ENCODE assay signal across 1 cellular context in genomic region chr17:48960834-48961515, GRCh38.
A peak's percentile ranks its signal among the peaks of the same experiment; 100 is the strongest.
TF ChIP-seq lines count a peak whose summit lies in the region.

No MANE protein-coding gene starts in this region.

TF ChIP-seq in HepG2, 621 proteins besides CTCF, POLR2A, EP300 and RAD21 (continued from another document and continues in another):
- TF ChIP-seq DZIP1 (CRISPR knock-in tag; IDR thresholded peaks at IDR 0.05), result no peak
- TF ChIP-seq ATAD3A (CRISPR knock-in tag; IDR thresholded peaks at IDR 0.05), result no peak
- TF ChIP-seq BCL6 (CRISPR knock-in tag; IDR thresholded peaks at IDR 0.05), result peak; percentile 31; the same call in 1 of the 2 replicates
- no peak for TF ChIP-seq KLF6 (CRISPR knock-in tag; IDR thresholded peaks at IDR 0.05)
- TF ChIP-seq, protein P1, sequence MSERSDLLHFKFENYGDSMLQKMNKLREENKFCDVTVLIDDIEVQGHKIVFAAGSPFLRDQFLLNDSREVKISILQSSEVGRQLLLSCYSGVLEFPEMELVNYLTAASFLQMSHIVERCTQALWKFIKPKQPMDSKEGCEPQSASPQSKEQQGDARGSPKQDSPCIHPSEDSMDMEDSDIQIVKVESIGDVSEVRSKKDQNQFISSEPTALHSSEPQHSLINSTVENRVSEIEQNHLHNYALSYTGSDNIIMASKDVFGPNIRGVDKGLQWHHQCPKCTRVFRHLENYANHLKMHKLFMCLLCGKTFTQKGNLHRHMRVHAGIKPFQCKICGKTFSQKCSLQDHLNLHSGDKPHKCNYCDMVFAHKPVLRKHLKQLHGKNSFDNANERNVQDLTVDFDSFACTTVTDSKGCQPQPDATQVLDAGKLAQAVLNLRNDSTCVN (CRISPR knock-in tag; IDR thresholded peaks at IDR 0.05; ENCODE audit: borderline replicate concordance), result peak; percentile 11; the same call in 1 of the 2 replicates
- peak; percentile 69; the same call in 1 of the 2 replicates for TF ChIP-seq NRL (CRISPR knock-in tag; IDR thresholded peaks at IDR 0.05; ENCODE audit: borderline replicate concordance)
- no peak for TF ChIP-seq CEBPG (CRISPR knock-in tag; IDR thresholded peaks at IDR 0.05)
- no peak for TF ChIP-seq ADNP (CRISPR knock-in tag; IDR thresholded peaks at IDR 0.05)
- TF ChIP-seq ZNF629 (CRISPR knock-in tag; conservative IDR thresholded peaks at IDR 0.05), result 0 out of 2 replicates have a peak, but pooled peaks have one; percentile 8
- no peak for TF ChIP-seq PAWR (CRISPR knock-in tag; IDR thresholded peaks at IDR 0.05; ENCODE audit: borderline replicate concordance)
- TF ChIP-seq, protein P2, sequence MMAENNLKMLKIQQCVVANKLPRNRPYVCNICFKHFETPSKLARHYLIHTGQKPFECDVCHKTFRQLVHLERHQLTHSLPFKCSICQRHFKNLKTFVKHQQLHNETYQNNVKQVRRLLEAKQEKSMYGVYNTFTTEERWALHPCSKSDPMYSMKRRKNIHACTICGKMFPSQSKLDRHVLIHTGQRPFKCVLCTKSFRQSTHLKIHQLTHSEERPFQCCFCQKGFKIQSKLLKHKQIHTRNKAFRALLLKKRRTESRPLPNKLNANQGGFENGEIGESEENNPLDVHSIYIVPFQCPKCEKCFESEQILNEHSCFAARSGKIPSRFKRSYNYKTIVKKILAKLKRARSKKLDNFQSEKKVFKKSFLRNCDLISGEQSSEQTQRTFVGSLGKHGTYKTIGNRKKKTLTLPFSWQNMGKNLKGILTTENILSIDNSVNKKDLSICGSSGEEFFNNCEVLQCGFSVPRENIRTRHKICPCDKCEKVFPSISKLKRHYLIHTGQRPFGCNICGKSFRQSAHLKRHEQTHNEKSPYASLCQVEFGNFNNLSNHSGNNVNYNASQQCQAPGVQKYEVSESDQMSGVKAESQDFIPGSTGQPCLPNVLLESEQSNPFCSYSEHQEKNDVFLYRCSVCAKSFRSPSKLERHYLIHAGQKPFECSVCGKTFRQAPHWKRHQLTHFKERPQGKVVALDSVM (CRISPR knock-in tag; IDR thresholded peaks at IDR 0.05), result no peak
- TF ChIP-seq ZNF816 (CRISPR knock-in tag; IDR thresholded peaks at IDR 0.05; ENCODE audit: borderline replicate concordance), result no peak
- no peak for TF ChIP-seq RBAK (CRISPR knock-in tag; IDR thresholded peaks at IDR 0.05)
- TF ChIP-seq ZNF678 (CRISPR knock-in tag; IDR thresholded peaks at IDR 0.05), result no peak
- no peak for TF ChIP-seq HHEX (CRISPR knock-in tag; IDR thresholded peaks at IDR 0.05)
- TF ChIP-seq FOXP4 (CRISPR knock-in tag; IDR thresholded peaks at IDR 0.05), result peak; percentile 41; the same call in 1 of the 2 replicates
- 0 out of 2 replicates have a peak, but pooled peaks have one; percentile 22 for TF ChIP-seq PITX1 (CRISPR knock-in tag; IDR thresholded peaks at IDR 0.05)
- TF ChIP-seq HNRNPK (IDR thresholded peaks at IDR 0.05; ENCODE audit: low read depth, low read length, poor library complexity, severe bottlenecking), result no peak
- TF ChIP-seq, protein P3, sequence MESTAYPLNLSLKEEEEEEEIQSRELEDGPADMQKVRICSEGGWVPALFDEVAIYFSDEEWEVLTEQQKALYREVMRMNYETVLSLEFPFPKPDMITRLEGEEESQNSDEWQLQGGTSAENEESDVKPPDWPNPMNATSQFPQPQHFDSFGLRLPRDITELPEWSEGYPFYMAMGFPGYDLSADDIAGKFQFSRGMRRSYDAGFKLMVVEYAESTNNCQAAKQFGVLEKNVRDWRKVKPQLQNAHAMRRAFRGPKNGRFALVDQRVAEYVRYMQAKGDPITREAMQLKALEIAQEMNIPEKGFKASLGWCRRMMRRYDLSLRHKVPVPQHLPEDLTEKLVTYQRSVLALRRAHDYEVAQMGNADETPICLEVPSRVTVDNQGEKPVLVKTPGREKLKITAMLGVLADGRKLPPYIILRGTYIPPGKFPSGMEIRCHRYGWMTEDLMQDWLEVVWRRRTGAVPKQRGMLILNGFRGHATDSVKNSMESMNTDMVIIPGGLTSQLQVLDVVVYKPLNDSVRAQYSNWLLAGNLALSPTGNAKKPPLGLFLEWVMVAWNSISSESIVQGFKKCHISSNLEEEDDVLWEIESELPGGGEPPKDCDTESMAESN (CRISPR knock-in tag; conservative IDR thresholded peaks at IDR 0.05), result no peak
- TF ChIP-seq HNF4A (CRISPR knock-in tag; IDR thresholded peaks at IDR 0.05), result no peak
- no peak for TF ChIP-seq NR2F6 (IDR thresholded peaks at IDR 0.05)
- TF ChIP-seq NR2F6 (CRISPR knock-in tag; IDR thresholded peaks at IDR 0.05), result peak; percentile 34; the same call in 1 of the 2 replicates
- 0 out of 2 replicates have a peak, but pooled peaks have one; percentile 57 for TF ChIP-seq RXRB (CRISPR knock-in tag; IDR thresholded peaks at IDR 0.05; ENCODE audit: borderline replicate concordance)
- TF ChIP-seq ZNF546 (CRISPR knock-in tag; conservative IDR thresholded peaks at IDR 0.05), result no peak
- TF ChIP-seq, protein P4, sequence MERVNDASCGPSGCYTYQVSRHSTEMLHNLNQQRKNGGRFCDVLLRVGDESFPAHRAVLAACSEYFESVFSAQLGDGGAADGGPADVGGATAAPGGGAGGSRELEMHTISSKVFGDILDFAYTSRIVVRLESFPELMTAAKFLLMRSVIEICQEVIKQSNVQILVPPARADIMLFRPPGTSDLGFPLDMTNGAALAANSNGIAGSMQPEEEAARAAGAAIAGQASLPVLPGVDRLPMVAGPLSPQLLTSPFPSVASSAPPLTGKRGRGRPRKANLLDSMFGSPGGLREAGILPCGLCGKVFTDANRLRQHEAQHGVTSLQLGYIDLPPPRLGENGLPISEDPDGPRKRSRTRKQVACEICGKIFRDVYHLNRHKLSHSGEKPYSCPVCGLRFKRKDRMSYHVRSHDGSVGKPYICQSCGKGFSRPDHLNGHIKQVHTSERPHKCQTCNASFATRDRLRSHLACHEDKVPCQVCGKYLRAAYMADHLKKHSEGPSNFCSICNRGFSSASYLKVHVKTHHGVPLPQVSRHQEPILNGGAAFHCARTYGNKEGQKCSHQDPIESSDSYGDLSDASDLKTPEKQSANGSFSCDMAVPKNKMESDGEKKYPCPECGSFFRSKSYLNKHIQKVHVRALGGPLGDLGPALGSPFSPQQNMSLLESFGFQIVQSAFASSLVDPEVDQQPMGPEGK (CRISPR knock-in tag; IDR thresholded peaks at IDR 0.05), result peak; percentile 70; the same call in 1 of the 2 replicates
- TF ChIP-seq GLMP (CRISPR knock-in tag; IDR thresholded peaks at IDR 0.05; ENCODE audit: borderline replicate concordance), result no peak
- TF ChIP-seq MBD4 (IDR thresholded peaks at IDR 0.05; ENCODE audit: borderline replicate concordance, low read length), result no peak
- TF ChIP-seq RBFOX2 (IDR thresholded peaks at IDR 0.05; ENCODE audit: low read depth, low read length), result no peak
- 0 out of 2 replicates have a peak, but pooled peaks have one; percentile 14 for TF ChIP-seq HDAC1 (CRISPR knock-in tag; IDR thresholded peaks at IDR 0.05)
- no peak for TF ChIP-seq ZNF660 (CRISPR knock-in tag; IDR thresholded peaks at IDR 0.05; ENCODE audit: borderline replicate concordance, low read depth)
- no peak for TF ChIP-seq HOXA9 (CRISPR knock-in tag; IDR thresholded peaks at IDR 0.05; ENCODE audit: borderline replicate concordance)
- 0 out of 2 replicates have a peak, but pooled peaks have one; percentile 41 for TF ChIP-seq ZNF772 (CRISPR knock-in tag; IDR thresholded peaks at IDR 0.05)
- 0 out of 2 replicates have a peak, but pooled peaks have one; percentile 22 for TF ChIP-seq MAF1 (CRISPR knock-in tag; IDR thresholded peaks at IDR 0.05; ENCODE audit: borderline replicate concordance)
- TF ChIP-seq ZNF83 (CRISPR knock-in tag; IDR thresholded peaks at IDR 0.05; ENCODE audit: borderline replicate concordance), result no peak
- no peak for TF ChIP-seq ZNF232 (CRISPR knock-in tag; IDR thresholded peaks at IDR 0.05; ENCODE audit: borderline replicate concordance)
- TF ChIP-seq TBX2 (CRISPR knock-in tag; IDR thresholded peaks at IDR 0.05; ENCODE audit: borderline replicate concordance), result peak; percentile 45
- no peak for TF ChIP-seq FOXJ3 (CRISPR knock-in tag; IDR thresholded peaks at IDR 0.05; ENCODE audit: borderline replicate concordance)
- peak; percentile 32; the same call in 1 of the 2 replicates for TF ChIP-seq POGZ (CRISPR knock-in tag; IDR thresholded peaks at IDR 0.05)
- no peak for TF ChIP-seq ZNF570 (CRISPR knock-in tag; IDR thresholded peaks at IDR 0.05; ENCODE audit: borderline replicate concordance)
- no peak for TF ChIP-seq GLI4 (CRISPR knock-in tag; IDR thresholded peaks at IDR 0.05; ENCODE audit: borderline replicate concordance)
- peak; percentile 53; the same call in 1 of the 2 replicates for TF ChIP-seq KAT8 (CRISPR knock-in tag; IDR thresholded peaks at IDR 0.05)
- TF ChIP-seq ARID4A (CRISPR knock-in tag; IDR thresholded peaks at IDR 0.05; ENCODE audit: borderline replicate concordance), result no peak
- TF ChIP-seq, protein P5, sequence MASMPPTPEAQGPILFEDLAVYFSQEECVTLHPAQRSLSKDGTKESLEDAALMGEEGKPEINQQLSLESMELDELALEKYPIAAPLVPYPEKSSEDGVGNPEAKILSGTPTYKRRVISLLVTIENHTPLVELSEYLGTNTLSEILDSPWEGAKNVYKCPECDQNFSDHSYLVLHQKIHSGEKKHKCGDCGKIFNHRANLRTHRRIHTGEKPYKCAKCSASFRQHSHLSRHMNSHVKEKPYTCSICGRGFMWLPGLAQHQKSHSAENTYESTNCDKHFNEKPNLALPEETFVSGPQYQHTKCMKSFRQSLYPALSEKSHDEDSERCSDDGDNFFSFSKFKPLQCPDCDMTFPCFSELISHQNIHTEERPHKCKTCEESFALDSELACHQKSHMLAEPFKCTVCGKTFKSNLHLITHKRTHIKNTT (CRISPR knock-in tag; IDR thresholded peaks at IDR 0.05), result no peak
- TF ChIP-seq ZNF510 (CRISPR knock-in tag; IDR thresholded peaks at IDR 0.05; ENCODE audit: low read depth), result no peak
- peak in 1 of 2 experiments; percentile 22; a peak in 1 of 4 replicates for TF ChIP-seq KLF16 (CRISPR knock-in tag; IDR thresholded peaks at IDR 0.05)
- peak; percentile 69; the same call in 1 of the 2 replicates for TF ChIP-seq ZNF614 (CRISPR knock-in tag; IDR thresholded peaks at IDR 0.05; ENCODE audit: borderline replicate concordance)
